ENCODE assay signal across 1 cellular context in genomic region chr6:88004707-88005106, GRCh38.
TF ChIP-seq lines count a peak whose summit lies in the region.

No MANE protein-coding gene starts in this region.

TF ChIP-seq in K562, 482 proteins besides CTCF, POLR2A, EP300 and RAD21 (continued from another document):
- TF ChIP-seq RREB1 (CRISPR knock-in tag; IDR thresholded peaks at IDR 0.05), result no peak
